ENCODE assay signal across 22 cellular contexts in the genomic region with DNA sequence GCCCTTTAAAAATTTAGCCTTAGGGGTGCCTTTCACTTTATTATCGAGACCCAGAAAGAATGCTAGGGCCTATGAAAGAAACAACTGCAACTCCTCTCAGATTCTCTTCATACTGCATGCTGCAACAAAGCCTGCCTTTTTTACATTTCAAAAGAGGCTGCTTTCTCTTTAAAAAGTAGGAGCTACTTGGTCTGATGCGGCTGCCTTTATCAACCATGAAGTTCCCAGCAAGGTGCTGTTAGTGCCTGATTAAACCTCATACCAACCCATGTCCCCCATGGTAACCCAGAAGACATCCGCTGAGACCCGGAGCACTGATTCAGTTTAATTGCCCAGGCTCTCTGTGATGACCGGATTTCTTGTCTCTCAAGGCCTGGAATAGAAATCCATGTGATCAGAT.
DNase-seq lines count a peak whose midpoint lies in the region; ATAC-seq and TF ChIP-seq lines count a peak whose summit lies in the region.
"Had no signal": no experiment of that assay in that cellular context is flagged by ENCODE, and none has a peak within 500 bp of the region (broad histone marks: within the 10 kb centered on the region; RNA-seq: fewer than 3 reads in every experiment).

No MANE protein-coding gene starts in this region.

- H3K18ac ChIP-seq in H9 (ENCODE audit: insufficient read length, low read depth, low read length), result no peak overlapping the region

- peaks cover 9% of the 10 kb centered on the region for H3F3A ChIP-seq in smooth muscle cell (ENCODE audit: low read depth)
- H3F3A ChIP-seq in MM.1S (ENCODE audit: insufficient read depth, low read length), result no peaks in the 10 kb centered on the region

- H3K9ac ChIP-seq in H9 (ENCODE audit: extremely low read depth, insufficient read length, low read length) (no peak overlapping the region), endodermal cell (ENCODE audit: extremely low read depth, low read length, poor library complexity, severe bottlenecking) (no peak overlapping the region), smooth muscle cell (ENCODE audit: low read depth) (no peak overlapping the region), MM.1S (ENCODE audit: low read length) (no peak overlapping the region)
- H3K9ac ChIP-seq: BLaER1, KMS-11, SK-N-SH had no signal

- no peaks in the 10 kb centered on the region for H4K20me1 ChIP-seq in H9 (ENCODE audit: control insufficient read depth, insufficient read depth, insufficient read length)
- no peaks in the 10 kb centered on the region for H4K20me1 ChIP-seq in smooth muscle cell (ENCODE audit: low read depth)
- no peaks in the 10 kb centered on the region for H4K20me1 ChIP-seq in MM.1S (ENCODE audit: insufficient read depth, low read length)
- H4K20me1 ChIP-seq: BLaER1 had no signal

- H3K56ac ChIP-seq in H9 (ENCODE audit: insufficient read length, low read depth, low read length), result no peak overlapping the region

- no peak overlapping the region for H4K8ac ChIP-seq in H9 (replicated peaks; ENCODE audit: insufficient read length, low read depth, low read length)

- no CpG with 5 or more reads among the region's 5 CpGs for WGBS in H9 (ENCODE audit: extremely low coverage, insufficient read length, low lambda C conversion rate)
- WGBS in endodermal cell (ENCODE audit: insufficient coverage in 1 of 2, insufficient read length in 1 of 2), 2 experiments, result 31 to 33% methylated on average over 5 of the region's 5 CpGs
- 11 to 30% methylated on average over 2 to 4 of the region's 5 CpGs for WGBS in mesodermal cell (ENCODE audit: insufficient coverage in 2 of 2), 2 experiments
- WGBS in smooth muscle cell (ENCODE audit: low lambda C conversion rate), result 64% methylated on average over 5 of the region's 5 CpGs

- H2AFZ ChIP-seq in H9 (ENCODE audit: low read length) (no peak overlapping the region), smooth muscle cell (ENCODE audit: low read depth) (no peak overlapping the region), MM.1S (ENCODE audit: low read length) (no peak overlapping the region)

- H4K5ac ChIP-seq in H9 (ENCODE audit: insufficient read length, low read depth, low read length), result no peak overlapping the region

- H3K4me1 ChIP-seq in H9 (ENCODE audit: insufficient read depth, low read length) (peaks cover 12% of the 10 kb centered on the region), endodermal cell (ENCODE audit: control insufficient read depth, insufficient read depth, low read length) (peaks cover 24% of the 10 kb centered on the region), mesodermal cell (ENCODE audit: control insufficient read depth, insufficient read depth, low read length, poor library complexity, severe bottlenecking) (peaks cover 39% of the 10 kb centered on the region), smooth muscle cell (ENCODE audit: low read depth) (peaks cover 56% of the 10 kb centered on the region), MM.1S (ENCODE audit: low read length) (no peaks in the 10 kb centered on the region)
- H3K4me1 ChIP-seq: A549, BLaER1 had no signal

- H3K14ac ChIP-seq in H9 (ENCODE audit: insufficient read depth, low read length), result no peak overlapping the region

- no peaks in the 10 kb centered on the region for H3K9me2 ChIP-seq in MM.1S (replicated peaks; ENCODE audit: insufficient read depth, low read length)
- H3K9me2 ChIP-seq: SK-N-SH had no signal

- no peaks in the 10 kb centered on the region for H3K79me1 ChIP-seq in H9 (ENCODE audit: insufficient read depth, low read depth, low read length, poor library complexity, severe bottlenecking)

- H3K27ac ChIP-seq in H9 (ENCODE audit: insufficient read length, low read depth, low read length) (no peak overlapping the region), endodermal cell (ENCODE audit: low read depth, low read length) (peak overlapping the region; percentile 82), mesodermal cell (ENCODE audit: low read depth, low read length, severe bottlenecking) (peak overlapping the region; percentile 8), smooth muscle cell (ENCODE audit: low read depth) (no peak overlapping the region), MM.1S (ENCODE audit: low read length) (no peak overlapping the region)
- H3K27ac ChIP-seq: A549, BLaER1, KMS-11 had no signal

- no peak for ATAC-seq in GM19023 (IDR thresholded peaks at IDR 0.05; ENCODE audit: unreplicated experiment)
- ATAC-seq: A549, PC-3 had no signal

- no peaks in the 10 kb centered on the region for H3K9me3 Mint-ChIP-seq in H9
- H3K9me3 Mint-ChIP-seq in endodermal cell, result no peaks in the 10 kb centered on the region

- no peak overlapping the region for H3T11ph ChIP-seq in H9 (ENCODE audit: low read length)

- H3K36me3 ChIP-seq in endodermal cell (ENCODE audit: control insufficient read depth, insufficient read depth, low read length) (no peaks in the 10 kb centered on the region), mesodermal cell (ENCODE audit: control insufficient read depth, insufficient read depth, low read length) (no peaks in the 10 kb centered on the region), smooth muscle cell (ENCODE audit: low read depth) (no peaks in the 10 kb centered on the region), MM.1S (replicated peaks; ENCODE audit: insufficient read depth, low read length) (no peaks in the 10 kb centered on the region)
- H3K36me3 ChIP-seq: BLaER1 had no signal

- H3K4me2 ChIP-seq in H9 (ENCODE audit: insufficient read depth, insufficient read length, low read length) (peak overlapping the region; percentile 17), smooth muscle cell (peak overlapping the region; percentile 13), MM.1S (ENCODE audit: low read depth, low read length) (no peak overlapping the region)
- H3K4me2 ChIP-seq: A549, BLaER1, KMS-11, SK-N-SH had no signal

- H2BK20ac ChIP-seq in H9 (ENCODE audit: low read depth, low read length, poor library complexity, severe bottlenecking), result no peak overlapping the region

- H3K23me2 ChIP-seq in H9 (ENCODE audit: insufficient read length, low read depth, low read length, poor library complexity, severe bottlenecking), result no peaks in the 10 kb centered on the region

- H3K27ac Mint-ChIP-seq in H9 (no peak overlapping the region), endodermal cell (no peak overlapping the region)
- H3K27ac Mint-ChIP-seq: CD4-positive, alpha-beta memory T cell had no signal

- H2AK5ac ChIP-seq in H9 (ENCODE audit: insufficient read length, low read length), result no peak overlapping the region

- H2BK5ac ChIP-seq in H9 (ENCODE audit: insufficient read length, low read length), result no peak overlapping the region

- H3K4ac ChIP-seq in H9 (ENCODE audit: low read depth, low read length), result no peak overlapping the region

- no peaks in the 10 kb centered on the region for H3K79me2 ChIP-seq in H9 (ENCODE audit: insufficient read depth, low read length)
- H3K79me2 ChIP-seq in smooth muscle cell (ENCODE audit: low read depth), result no peaks in the 10 kb centered on the region
- no peaks in the 10 kb centered on the region for H3K79me2 ChIP-seq in MM.1S (ENCODE audit: low read length)

- peaks cover 30% of the 10 kb centered on the region for H3K27me3 Mint-ChIP-seq in H9 (ENCODE audit: low read depth)
- peaks cover 12% of the 10 kb centered on the region for H3K27me3 Mint-ChIP-seq in endodermal cell (ENCODE audit: insufficient read depth)

- H2BK15ac ChIP-seq in H9 (ENCODE audit: low read depth, low read length), result no peak overlapping the region

- H3K27me3 ChIP-seq in H9 (ENCODE audit: insufficient read depth, low read length) (no peaks in the 10 kb centered on the region; the same call in 1 of the 2 replicates), endodermal cell (ENCODE audit: control insufficient read depth, insufficient read depth, low read length, poor library complexity, severe bottlenecking) (no peaks in the 10 kb centered on the region), smooth muscle cell (ENCODE audit: low read depth) (no peaks in the 10 kb centered on the region), MM.1S (replicated peaks; ENCODE audit: insufficient read depth, low read length) (no peaks in the 10 kb centered on the region)
- H3K27me3 ChIP-seq: BLaER1 had no signal

- H2BK120ac ChIP-seq in H9 (ENCODE audit: low read depth, low read length, poor library complexity, severe bottlenecking), result no peak overlapping the region

- H3K4me1 Mint-ChIP-seq in H9 (peaks cover 84 to 90% of the 10 kb centered on the region in 2 experiments), endodermal cell (peaks cover 54% of the 10 kb centered on the region)
- H3K4me1 Mint-ChIP-seq: CD4-positive, alpha-beta memory T cell had no signal

- no peaks in the 10 kb centered on the region for H3K9me3 ChIP-seq in H9 (ENCODE audit: control insufficient read depth, low read depth, low read length)
- H3K9me3 ChIP-seq in endodermal cell (ENCODE audit: control insufficient read depth, low read length), result no peaks in the 10 kb centered on the region
- no peaks in the 10 kb centered on the region for H3K9me3 ChIP-seq in mesodermal cell (ENCODE audit: control insufficient read depth, low read length)
- H3K9me3 ChIP-seq in smooth muscle cell (replicated peaks; ENCODE audit: low read depth), result no peaks in the 10 kb centered on the region
- no peaks in the 10 kb centered on the region for H3K9me3 ChIP-seq in MM.1S (replicated peaks; ENCODE audit: insufficient read depth, low read length)
- H3K9me3 ChIP-seq: A549, BLaER1, SK-N-SH had no signal

- peak; percentile 58 for DNase-seq in H9
- peak; percentile 80 for DNase-seq in endodermal cell
- DNase-seq in smooth muscle cell (lab: John Stamatoyannopoulos, UW; ENCODE audit: unreplicated experiment), result no peak
- no peak for DNase-seq in MM.1S
- DNase-seq in DMS153 (lab: John Stamatoyannopoulos, UW), result no peak
- DNase-seq: Calu3; CD4-positive, alpha-beta memory T cell; DMS53; EL; NCI-H1417 treated with DMSO at 0.1 percent for 48 hours; NCI-H187 treated with DMSO at 0.1 percent for 48 hours; NCI-H226; NCI-H524 treated with DMSO at 0.1 percent for 48 hours; RPMI8226; SHP77 treated with DMSO at 0.1 percent for 48 hours; SK-N-SH had no signal

- no peak for TF ChIP-seq CTCF in H9 (conservative IDR thresholded peaks at IDR 0.05)
- no peak for TF ChIP-seq CTCF in endodermal cell (conservative IDR thresholded peaks at IDR 0.05)
- TF ChIP-seq CTCF in smooth muscle cell (IDR thresholded peaks at IDR 0.05; ENCODE audit: borderline replicate concordance, insufficient read depth, poor library complexity, severe bottlenecking), result no peak
- TF ChIP-seq CTCF in MM.1S (IDR thresholded peaks at IDR 0.05; ENCODE audit: low read length), result no peak

- no peak overlapping the region for H3K23ac ChIP-seq in H9 (ENCODE audit: insufficient read length, low read depth, low read length)

- H3K4me3 Mint-ChIP-seq in H9 (peak overlapping the region in 1 of 2 experiments; percentile 59; a peak in 1 of 5 replicates), endodermal cell (no peak overlapping the region)
- H3K4me3 Mint-ChIP-seq: CD4-positive, alpha-beta memory T cell had no signal

- H3K36me3 Mint-ChIP-seq in H9 (ENCODE audit: insufficient read depth in 1 of 3, low read depth in 3 of 3), result no peaks in the 10 kb centered on the region; a peak in 1 of 7 replicates
- no peaks in the 10 kb centered on the region for H3K36me3 Mint-ChIP-seq in endodermal cell (ENCODE audit: low read depth)
- H3K36me3 Mint-ChIP-seq: CD4-positive, alpha-beta memory T cell had no signal

- no peak overlapping the region for H3K4me3 ChIP-seq in endodermal cell (ENCODE audit: low read length)
- no peak overlapping the region for H3K4me3 ChIP-seq in mesodermal cell (ENCODE audit: extremely low read depth, insufficient read depth, low read length, poor library complexity, severe bottlenecking)
- H3K4me3 ChIP-seq in smooth muscle cell, result no peak overlapping the region
- no peak overlapping the region for H3K4me3 ChIP-seq in MM.1S (ENCODE audit: low read length)
- H3K4me3 ChIP-seq: A549, BLaER1 had no signal

- H2BK12ac ChIP-seq in H9 (ENCODE audit: insufficient read length, low read depth, low read length), result no peak overlapping the region

- no peak overlapping the region for H4K91ac ChIP-seq in H9 (ENCODE audit: insufficient read length, low read depth, low read length)

Comparison
In these comparisons a context has a peak if more than half of its experiments do, and no peak if none do; other contexts are left out.
1. DNase-seq: peak in H9 (single experiment) and endodermal cell (single experiment); none in smooth muscle cell (single experiment), MM.1S (single experiment) and DMS153 (single experiment).
2. H3K27ac ChIP-seq: peak in endodermal cell (single experiment) and mesodermal cell (single experiment); none in H9 (single experiment), smooth muscle cell (single experiment) and MM.1S (single experiment).